ENCODE assay signal across 8 cellular contexts in the genomic region with DNA sequence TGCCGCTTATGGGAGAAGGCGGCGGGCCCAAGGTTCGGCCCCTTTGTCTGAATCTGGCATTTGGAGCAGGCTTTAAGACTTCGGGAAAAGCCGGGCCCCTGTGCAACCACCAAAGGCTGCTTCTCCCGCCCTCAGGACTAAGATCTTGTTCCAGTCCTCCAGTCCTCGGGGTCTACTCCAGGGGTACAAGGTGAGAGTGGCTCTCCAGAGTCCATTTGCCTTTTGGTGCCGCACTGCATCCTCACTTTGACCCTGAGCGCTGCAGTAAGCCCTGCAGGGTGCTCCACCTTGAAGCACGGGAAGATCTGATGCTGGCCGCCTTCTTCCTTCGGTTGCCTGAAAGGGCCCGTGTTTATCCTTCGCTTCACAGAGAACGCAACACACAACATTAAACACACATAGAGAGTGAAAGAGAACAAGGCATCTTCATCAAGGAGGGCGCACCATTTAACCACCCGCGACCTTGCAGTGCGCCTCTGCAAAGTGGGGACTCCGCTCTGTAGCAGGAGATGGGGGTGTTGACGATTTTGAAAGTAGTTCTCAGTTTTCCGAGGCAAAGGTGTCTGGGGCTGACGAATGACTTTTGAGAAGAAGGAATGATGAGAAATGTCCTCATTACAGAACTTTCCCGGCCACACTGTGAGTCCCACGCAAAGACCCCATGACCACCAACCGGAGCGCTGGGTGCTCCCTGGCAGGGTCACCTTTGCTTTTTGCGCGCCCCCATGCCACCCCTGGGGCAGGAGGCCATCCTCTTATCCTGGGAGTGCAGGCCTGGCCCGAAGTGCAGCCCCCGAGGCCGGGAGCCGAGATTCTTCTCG. TPM values are rescaled to one million over a fixed set of nuclear protein-coding genes. Genes with fewer than 3 reads are reported as not detected.
DNase-seq lines count a peak whose midpoint lies in the region; TF ChIP-seq lines count a peak whose summit lies in the region.

No MANE protein-coding gene starts in this region.

- DNase-seq in MG63 (no peak), endodermal cell (peak; percentile 47), osteocyte (ENCODE audit: extremely low spot score, unreplicated experiment) (no peak), superior temporal gyrus (ENCODE audit: extremely low spot score) (no peak), SW480 (ENCODE audit: low spot score) (no peak), NCI-H345 (lab: John Stamatoyannopoulos, UW) (no peak)
- no peak for DNase-seq in activated CD4-positive, alpha-beta T cell treated with anti-CD3 and anti-CD28 coated beads for 1 hour

- H3K27ac Mint-ChIP-seq in endodermal cell (no peak overlapping the region), osteocyte (ENCODE audit: unreplicated experiment) (no peak overlapping the region)

- peaks cover 3% of the 10 kb centered on the region for H3K4me1 Mint-ChIP-seq in endodermal cell
- H3K4me1 Mint-ChIP-seq in osteocyte (ENCODE audit: unreplicated experiment): peaks cover 12% of the 10 kb centered on the region

- H4K20me1 ChIP-seq in BLaER1 treated with 17β-estradiol and CSF1 and Interleukin-3, amounts not matched to agents 10 nM and 100 nM: peaks cover 0 to 14% (median 0%) of the 10 kb centered on the region in 11 experiments; a peak in 3 of 22 replicates

- H3K4me2 ChIP-seq in BLaER1 treated with 17β-estradiol and CSF1 and Interleukin-3, amounts not matched to agents 10 nM and 100 nM: peak overlapping the region; percentile 89 to 100 (median 99)

- H3K9me3 ChIP-seq in BLaER1 treated with 17β-estradiol and CSF1 and Interleukin-3, amounts not matched to agents 10 nM and 100 nM (replicated peaks in 1 of 11): peaks cover 0 to 15% (median 14%) of the 10 kb centered on the region in 11 experiments; a peak in 16 of 22 replicates
- H3K9me3 ChIP-seq in MG63 (no peaks in the 10 kb centered on the region), endodermal cell (ENCODE audit: control insufficient read depth, low read length) (peaks cover 8% of the 10 kb centered on the region)

- peak overlapping the region; percentile 72 to 92 (median 85) for H3K4me3 ChIP-seq in BLaER1 treated with 17β-estradiol and CSF1 and Interleukin-3, amounts not matched to agents 10 nM and 100 nM
- peak overlapping the region; percentile 58 for H3K4me3 ChIP-seq in MG63
- H3K4me3 ChIP-seq in endodermal cell (ENCODE audit: low read length): peak overlapping the region; percentile 69

- H3K27me3 ChIP-seq in BLaER1 treated with 17β-estradiol and CSF1 and Interleukin-3, amounts not matched to agents 10 nM and 100 nM: peaks cover 15 to 28% (median 18%) of the 10 kb centered on the region in 11 experiments
- no peaks in the 10 kb centered on the region for H3K27me3 ChIP-seq in MG63
- peaks cover 85% of the 10 kb centered on the region for H3K27me3 ChIP-seq in endodermal cell (ENCODE audit: control insufficient read depth, insufficient read depth, low read length, poor library complexity, severe bottlenecking)

- TF ChIP-seq CTCF in endodermal cell (conservative IDR thresholded peaks at IDR 0.05): no peak
- no peak for TF ChIP-seq CTCF in osteocyte (IDR thresholded peaks at IDR 0.05)

- H3K36me3 ChIP-seq in BLaER1 treated with 17β-estradiol and CSF1 and Interleukin-3, amounts not matched to agents 10 nM and 100 nM: peaks cover 0 to 13% (median 8%) of the 10 kb centered on the region in 11 experiments; a peak in 13 of 22 replicates
- H3K36me3 ChIP-seq in MG63 (peaks cover 5% of the 10 kb centered on the region), endodermal cell (ENCODE audit: control insufficient read depth, insufficient read depth, low read length) (no peaks in the 10 kb centered on the region)

- H3K4me1 ChIP-seq in BLaER1 treated with 17β-estradiol and CSF1 and Interleukin-3, amounts not matched to agents 10 nM and 100 nM: peaks cover 21 to 37% (median 34%) of the 10 kb centered on the region in 10 experiments
- H3K4me1 ChIP-seq in endodermal cell (ENCODE audit: control insufficient read depth, insufficient read depth, low read length): no peaks in the 10 kb centered on the region

- peaks cover 83% of the 10 kb centered on the region for H3K27me3 Mint-ChIP-seq in endodermal cell (ENCODE audit: insufficient read depth)
- no peaks in the 10 kb centered on the region for H3K27me3 Mint-ChIP-seq in osteocyte (ENCODE audit: unreplicated experiment)

- peak overlapping the region in 1 of 11 experiments; percentile 93; a peak in 1 of 22 replicates for H3K27ac ChIP-seq in BLaER1 treated with 17β-estradiol and CSF1 and Interleukin-3, amounts not matched to agents 10 nM and 100 nM
- H3K27ac ChIP-seq in endodermal cell (ENCODE audit: low read depth, low read length): no peak overlapping the region

- 31 to 32% methylated on average over 29 to 35 of the region's 35 CpGs for WGBS in endodermal cell (ENCODE audit: insufficient coverage in 1 of 2, insufficient read length in 1 of 2), 2 experiments

- H3K36me3 Mint-ChIP-seq in endodermal cell (ENCODE audit: low read depth) (no peaks in the 10 kb centered on the region), osteocyte (ENCODE audit: unreplicated experiment) (peaks cover 4% of the 10 kb centered on the region)

- peak overlapping the region in 10 of 11 experiments; percentile 82 to 91 (median 88); a peak in 20 of 22 replicates for H3K9ac ChIP-seq in BLaER1 treated with 17β-estradiol and CSF1 and Interleukin-3, amounts not matched to agents 10 nM and 100 nM
- H3K9ac ChIP-seq in endodermal cell (ENCODE audit: extremely low read depth, low read length, poor library complexity, severe bottlenecking): no peak overlapping the region

- H3K9me3 Mint-ChIP-seq in endodermal cell: peaks cover 13% of the 10 kb centered on the region
- H3K9me3 Mint-ChIP-seq in osteocyte (ENCODE audit: unreplicated experiment): no peaks in the 10 kb centered on the region

- H3K4me3 Mint-ChIP-seq in endodermal cell: peak overlapping the region; percentile 46
- peak overlapping the region; percentile 73 for H3K4me3 Mint-ChIP-seq in osteocyte (ENCODE audit: unreplicated experiment)

RNA-seq across cellular contexts. Expression of gene PIGZ, which starts 1.0 kb away (rescaled TPM):
- total RNA-seq in MG63 (2014; rRNA removed; shearing (Covaris generic); ENCODE audit: low replicate concordance): 3.0 TPM in 1 of 2 replicates, not detected in the other
- total RNA-seq in endodermal cell: under 1 TPM; 0.22 to 0.31 TPM
- polyA plus RNA-seq in endodermal cell (2013, experiment 1 of 2): 0.46 TPM
- polyA plus RNA-seq in endodermal cell (2013, experiment 2 of 2): not detected
- 7.9 and 9.5 TPM in 2 replicates for total RNA-seq in osteocyte

RNA-seq across cellular contexts. Expression of gene NCBP2, which starts 25.3 kb away (rescaled TPM):
- total RNA-seq in MG63 (2014; rRNA removed; shearing (Covaris generic); ENCODE audit: low replicate concordance): 48.1 and 66.4 TPM in 2 replicates
- total RNA-seq in endodermal cell: 10 to 100 TPM; 74.9 to 97.3 TPM
- polyA plus RNA-seq in endodermal cell (2013, experiment 1 of 2): 109 TPM
- polyA plus RNA-seq in endodermal cell (2013, experiment 2 of 2): 98.5 TPM
- total RNA-seq in osteocyte: 59.5 and 66.1 TPM in 2 replicates
